23 cellular contexts compared by ENCODE assay signal in genomic region chr6:15818044-15818443, GRCh38.
"Had no signal": no experiment of that assay in that cellular context is flagged by ENCODE, and none has a peak within 500 bp of the region (broad histone marks: within the 10 kb centered on the region; RNA-seq: fewer than 3 reads in every experiment).

No MANE protein-coding gene starts in this region.

- H3K4me3 ChIP-seq: esophagus squamous epithelium, gastrocnemius medialis, heart right ventricle, left lung, lower lobe of right lung, mucosa of descending colon had no signal

- H3K4me3 Mint-ChIP-seq: dendritic cell treated with granulocyte-macrophage colony-stimulating factor and Interleukin-4, amounts not matched to agents 40 ng/mL and 50 ng/mL, for 4 days; effector memory CD8-positive, alpha-beta T cell; endodermal cell; mesothelial cell of epicardium; naive B cell had no signal

- H3K27me3 ChIP-seq: gastrocnemius medialis, heart right ventricle, left lung had no signal

- ATAC-seq: effector memory CD8-positive, alpha-beta T cell; esophagus mucosa; gastrocnemius medialis; heart right ventricle; left cardiac atrium; left lung; left ventricle myocardium superior; lower lobe of right lung; mucosa of descending colon had no signal

- DNase-seq: cortex of kidney; effector CD8-positive, alpha-beta T cell; effector memory CD8-positive, alpha-beta T cell; endodermal cell; erythroblast; esophagus squamous epithelium; foreskin fibroblast; foreskin melanocyte; gastrocnemius medialis; glutamatergic neuron; heart right ventricle; hippocampal formation; left cardiac atrium; left lung; left ventricle myocardium superior; lower lobe of right lung; mesenchymal stem cell; mucosa of descending colon; naive B cell had no signal

- H3K36me3 ChIP-seq: esophagus squamous epithelium, gastrocnemius medialis, heart right ventricle, left lung, lower lobe of right lung had no signal

- H3K9me3 Mint-ChIP-seq: dendritic cell treated with granulocyte-macrophage colony-stimulating factor and Interleukin-4, amounts not matched to agents 40 ng/mL and 50 ng/mL, for 4 days; effector memory CD8-positive, alpha-beta T cell; endodermal cell; naive B cell had no signal

- H3K36me3 Mint-ChIP-seq: naive B cell had no signal

- H3K4me1 Mint-ChIP-seq: endodermal cell had no signal

- H3K27ac Mint-ChIP-seq: dendritic cell treated with granulocyte-macrophage colony-stimulating factor and Interleukin-4, amounts not matched to agents 40 ng/mL and 50 ng/mL, for 4 days; effector memory CD8-positive, alpha-beta T cell; endodermal cell; mesothelial cell of epicardium had no signal

- H3K9me3 ChIP-seq: esophagus squamous epithelium, gastrocnemius medialis, heart right ventricle, left lung, lower lobe of right lung, mucosa of descending colon had no signal

- H3K4me1 ChIP-seq: esophagus squamous epithelium, gastrocnemius medialis, left lung, lower lobe of right lung had no signal

- H3K27ac ChIP-seq: epithelial cell of prostate, esophagus squamous epithelium, gastrocnemius medialis, heart right ventricle, left lung, lower lobe of right lung had no signal
